ENCODE assay signal across 9 cellular contexts in the genomic region with DNA sequence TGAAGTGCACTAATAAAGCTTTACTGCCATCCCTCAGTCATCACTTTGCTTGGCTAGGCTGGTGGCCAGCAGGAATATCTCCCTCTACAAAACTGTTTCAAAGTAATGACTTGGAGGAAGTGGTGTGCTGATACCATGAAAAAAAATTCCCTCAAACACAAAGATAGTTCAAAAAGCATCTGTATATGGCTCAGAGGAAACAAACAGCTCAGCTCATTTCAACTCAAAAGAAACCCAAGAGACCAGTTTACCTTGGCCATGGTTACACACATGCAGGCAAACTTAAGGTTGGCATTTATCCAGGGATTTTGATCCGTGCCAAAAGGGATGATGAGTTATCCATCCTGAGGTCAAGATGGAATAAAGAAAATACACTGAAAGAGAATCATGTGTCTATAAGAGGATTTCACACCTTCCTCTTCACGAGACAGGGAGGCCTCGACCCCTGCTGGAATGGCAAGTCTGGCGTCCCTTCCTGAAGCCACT. TPM values are rescaled to one million over a fixed set of nuclear protein-coding genes. Genes with fewer than 3 reads are reported as not detected.
DNase-seq lines count a peak whose midpoint lies in the region; ATAC-seq and TF ChIP-seq lines count a peak whose summit lies in the region.
"Had no signal": no experiment of that assay in that cellular context is flagged by ENCODE, and none has a peak within 500 bp of the region (broad histone marks: within the 10 kb centered on the region; RNA-seq: fewer than 3 reads in every experiment).

No MANE protein-coding gene starts in this region.

- H3K4me3 ChIP-seq in epithelial cell of esophagus (ENCODE audit: low read length): no peak overlapping the region
- H3K4me3 ChIP-seq in smooth muscle cell: no peak overlapping the region
- H3K4me3 ChIP-seq in testis: no peak overlapping the region

- H2AFZ ChIP-seq in smooth muscle cell (ENCODE audit: low read depth): no peak overlapping the region

- no peaks in the 10 kb centered on the region for H3K36me3 ChIP-seq in smooth muscle cell (ENCODE audit: low read depth)
- H3K36me3 ChIP-seq in testis (ENCODE audit: low read depth, missing control alignments): no peaks in the 10 kb centered on the region

- ATAC-seq in GM21576 (IDR thresholded peaks at IDR 0.05; ENCODE audit: unreplicated experiment): no peak
- ATAC-seq in HG03571 (IDR thresholded peaks at IDR 0.05; ENCODE audit: unreplicated experiment): no peak

- no peak for TF ChIP-seq CTCF in epithelial cell of esophagus (IDR thresholded peaks at IDR 0.05; ENCODE audit: insufficient read depth, low read depth, low read length, missing control alignments)
- no peak for TF ChIP-seq CTCF in smooth muscle cell (IDR thresholded peaks at IDR 0.05; ENCODE audit: borderline replicate concordance, insufficient read depth, poor library complexity, severe bottlenecking)
- no peak for TF ChIP-seq CTCF in testis (IDR thresholded peaks at IDR 0.05)

- no peak overlapping the region for H3K4me2 ChIP-seq in smooth muscle cell

- peaks cover 13% of the 10 kb centered on the region for H3F3A ChIP-seq in smooth muscle cell (ENCODE audit: low read depth)

- H3K9ac ChIP-seq in smooth muscle cell (ENCODE audit: low read depth): no peak overlapping the region

- H3K27ac ChIP-seq in smooth muscle cell (ENCODE audit: low read depth): peak overlapping the region; percentile 98
- no peak overlapping the region for H3K27ac ChIP-seq in testis

- no peaks in the 10 kb centered on the region for H4K20me1 ChIP-seq in smooth muscle cell (ENCODE audit: low read depth)

- 79% methylated on average over 4 of the region's 4 CpGs for WGBS in smooth muscle cell (ENCODE audit: low lambda C conversion rate)
- 58 to 68% methylated on average over 4 of the region's 4 CpGs for WGBS in testis, 2 donors

- H3K27me3 ChIP-seq in smooth muscle cell (ENCODE audit: low read depth): no peaks in the 10 kb centered on the region
- H3K27me3 ChIP-seq in testis: no peaks in the 10 kb centered on the region

- H3K79me2 ChIP-seq in smooth muscle cell (ENCODE audit: low read depth): peaks cover 21% of the 10 kb centered on the region

- H3K4me1 ChIP-seq in smooth muscle cell (ENCODE audit: low read depth) (peaks cover 12% of the 10 kb centered on the region), testis (peaks cover 7% of the 10 kb centered on the region)

- intact Hi-C loops in testis (cut with DNase I; ENCODE audit: low total_unique reads): no loop called here

- DNase-seq in NCI-H1092 treated with DMSO at 0.1 percent for 48 hours (lab: John Stamatoyannopoulos, UW) (peak; percentile 11), NCI-H1092 (lab: John Stamatoyannopoulos, UW) (no peak), RPMI7951 (ENCODE audit: low read depth) (peak; percentile 91), epithelial cell of esophagus (ENCODE audit: low read depth) (peak; percentile 89), smooth muscle cell (lab: John Stamatoyannopoulos, UW; ENCODE audit: unreplicated experiment) (no peak), testis (no peak)
- DNase-seq: H7 had no signal

- TF ChIP-seq POLR2A in testis (IDR thresholded peaks at IDR 0.05): no peak

- H3K9me3 ChIP-seq in smooth muscle cell (replicated peaks; ENCODE audit: low read depth): no peaks in the 10 kb centered on the region
- H3K9me3 ChIP-seq in testis: no peaks in the 10 kb centered on the region

RNA-seq across cellular contexts. Expression of a gene that starts 18.4 kb away (rescaled TPM):
- 30.8 and 35.3 TPM in 2 replicates for total RNA-seq in RPMI7951 (2014; rRNA removed; shearing (Covaris generic))
- total RNA-seq in smooth muscle cell (27.3 and 29.0 TPM in 2 replicates), testis (10 to 100 TPM in 1 of 2 donors, 1 to 10 TPM in 1; 8.5 to 11.1 TPM)
- polyA plus RNA-seq in smooth muscle cell (35.5 and 36.4 TPM in 2 replicates), testis (ENCODE audit: insufficient read depth, low read depth, low replicate concordance) (16.9 TPM)

Comparison
In these comparisons a context has a peak if more than half of its experiments do, and no peak if none do; other contexts are left out.
1. DNase-seq: peak in NCI-H1092 treated with DMSO at 0.1 percent for 48 hours (single experiment), RPMI7951 (single experiment) and epithelial cell of esophagus (single experiment); none in NCI-H1092 (single experiment), smooth muscle cell (single experiment) and testis (single experiment).